ENCODE assay signal across 20 cellular contexts in genomic region chr6:75363304-75363703, GRCh38.
DNase-seq lines count a peak whose midpoint lies in the region; ATAC-seq, FAIRE-seq and TF ChIP-seq lines count a peak whose summit lies in the region.
"Had no signal": no experiment of that assay in that cellular context is flagged by ENCODE, and none has a peak within 500 bp of the region (broad histone marks: within the 10 kb centered on the region; RNA-seq: fewer than 3 reads in every experiment).

No MANE protein-coding gene starts in this region.

- H3K36me3 Mint-ChIP-seq in CD8-positive, alpha-beta T cell: no peaks in the 10 kb centered on the region
- H3K36me3 Mint-ChIP-seq: CD4-positive, CD25-positive, alpha-beta regulatory T cell had no signal

- no peaks in the 10 kb centered on the region for H3K4me1 Mint-ChIP-seq in CD8-positive, alpha-beta T cell (ENCODE audit: low read depth)
- H3K4me1 Mint-ChIP-seq: B cell; CD4-positive, CD25-positive, alpha-beta regulatory T cell had no signal

- no peak for FAIRE-seq in kidney (lab: Jason Lieb, UNC)
- FAIRE-seq: GM12892, HepG2 had no signal

- intact Hi-C loops in CD8-positive, alpha-beta T cell (cut with DNase I, micrococcal nuclease): no loop called here
- intact Hi-C loops in kidney (cut with DNase I): no loop called here

- H3K9me3 Mint-ChIP-seq in CD8-positive, alpha-beta T cell: no peaks in the 10 kb centered on the region
- H3K9me3 Mint-ChIP-seq: CD4-positive, CD25-positive, alpha-beta regulatory T cell had no signal

- TF ChIP-seq CTCF in choroid plexus epithelial cell (conservative IDR thresholded peaks at IDR 0.05; ENCODE audit: low read depth, low read length): no peak
- TF ChIP-seq CTCF in CD8-positive, alpha-beta T cell (IDR thresholded peaks at IDR 0.05): no peak
- TF ChIP-seq CTCF in kidney (IDR thresholded peaks at IDR 0.05; ENCODE audit: borderline replicate concordance, extremely low read depth, insufficient read depth): no peak

- peaks cover 4% of the 10 kb centered on the region for H3K27me3 Mint-ChIP-seq in CD8-positive, alpha-beta T cell (ENCODE audit: low read depth)

- no peak overlapping the region for H3K9ac ChIP-seq in kidney (ENCODE audit: low read length in 2 of 2)
- H3K9ac ChIP-seq: KMS-11 had no signal

- H3K27me3 ChIP-seq in CD8-positive, alpha-beta T cell (ENCODE audit: insufficient read depth, low read length): no peaks in the 10 kb centered on the region

- no peak overlapping the region for H3K27ac ChIP-seq in CD8-positive, alpha-beta T cell (ENCODE audit: low read depth, low read length)
- H3K27ac ChIP-seq in kidney (ENCODE audit: low read depth in 2 of 2, low read length in 2 of 2): no peak overlapping the region
- H3K27ac ChIP-seq: KMS-11 had no signal

- no peaks in the 10 kb centered on the region for H3K36me3 ChIP-seq in CD8-positive, alpha-beta T cell (ENCODE audit: insufficient read depth, low read length)
- no peaks in the 10 kb centered on the region for H3K36me3 ChIP-seq in kidney (ENCODE audit: control insufficient read depth in 1 of 2, insufficient read depth in 2 of 2, low read length in 2 of 2)

- POLR2A ChIA-PET in CD8-positive, alpha-beta T cell (lab: Charles Lee): no interaction called here

- no peaks in the 10 kb centered on the region for H3K4me1 ChIP-seq in CD8-positive, alpha-beta T cell (ENCODE audit: insufficient read depth, low read length)
- H3K4me1 ChIP-seq in kidney (ENCODE audit: control insufficient read depth in 1 of 2, insufficient read depth in 1 of 2, low read depth in 1 of 2, low read length in 2 of 2): no peaks in the 10 kb centered on the region

- no peak overlapping the region for H3K4me3 Mint-ChIP-seq in CD8-positive, alpha-beta T cell
- H3K4me3 Mint-ChIP-seq: B cell; CD4-positive, CD25-positive, alpha-beta regulatory T cell had no signal

- CTCF ChIA-PET in CD8-positive, alpha-beta T cell (lab: Charles Lee): no interaction called here

- H3K27ac Mint-ChIP-seq in CD8-positive, alpha-beta T cell: no peak overlapping the region
- H3K27ac Mint-ChIP-seq: B cell; CD4-positive, CD25-positive, alpha-beta regulatory T cell had no signal

- ATAC-seq in GM19463 (IDR thresholded peaks at IDR 0.05; ENCODE audit: unreplicated experiment) (peak; percentile 69), HG03354 (IDR thresholded peaks at IDR 0.05; ENCODE audit: poor library complexity, severe bottlenecking, unreplicated experiment) (peak; percentile 73)
- no peak for ATAC-seq in CD8-positive, alpha-beta T cell
- ATAC-seq: HepG2 had no signal

- H3K4me3 ChIP-seq in choroid plexus epithelial cell (ENCODE audit: low read depth, low read length) (no peak overlapping the region), kidney (ENCODE audit: low read length in 2 of 2) (no peak overlapping the region)
- no peak overlapping the region for H3K4me3 ChIP-seq in CD8-positive, alpha-beta T cell (ENCODE audit: low read depth, low read length)

- H3K9me3 ChIP-seq in CD8-positive, alpha-beta T cell (ENCODE audit: low read length): no peaks in the 10 kb centered on the region
- no peaks in the 10 kb centered on the region for H3K9me3 ChIP-seq in kidney (ENCODE audit: control insufficient read depth in 1 of 2, low read length in 2 of 2)

- DNase-seq in choroid plexus epithelial cell (ENCODE audit: low read depth) (peak; percentile 12), kidney (no peak)
- no peak for DNase-seq in CD8-positive, alpha-beta T cell
- DNase-seq in activated CD8-positive, alpha-beta memory T cell treated with anti-CD3 and anti-CD28 coated beads, Interleukin-2, amount 50 U/mL, for 48 hours: no peak
- no peak for DNase-seq in stimulated activated CD4-positive, alpha-beta T cell treated with anti-CD3 and anti-CD28 coated beads, Interleukin-2, amount 100 ng/mL, for 24 hours
- DNase-seq: Calu3; CD4-positive, CD25-positive, alpha-beta regulatory T cell; DMS79; H7; NCI-H1436 treated with DMSO at 0.1 percent for 48 hours; NCI-H2029 treated with DMSO at 0.1 percent for 48 hours; NCI-H2171 treated with DMSO at 0.1 percent for 48 hours; NCI-H510A; SW 1271 had no signal
